In genomic region chr13:32408999-32409313, GRCh38 we compare ENCODE assay signal across 17 cellular contexts. TPM values are rescaled to one million over a fixed set of nuclear protein-coding genes. Genes with fewer than 3 reads are reported as not detected.
DNase-seq lines count a peak whose midpoint lies in the region; ATAC-seq, FAIRE-seq and TF ChIP-seq lines count a peak whose summit lies in the region.
"Had no signal": no experiment of that assay in that cellular context is flagged by ENCODE, and none has a peak within 500 bp of the region (broad histone marks: within the 10 kb centered on the region; RNA-seq: fewer than 3 reads in every experiment).

No MANE protein-coding gene starts in this region.

- no peak for TF ChIP-seq RAD21 in H1 (IDR thresholded peaks at IDR 0.05 in 1 of 2, conservative IDR thresholded peaks at IDR 0.05 in 1 of 2; ENCODE audit: low read depth in 2 of 2, low read length in 2 of 2)

- no peak overlapping the region for H2BK120ac ChIP-seq in H1 (replicated peaks; ENCODE audit: low read depth, low read length)

- H3K4ac ChIP-seq in H1 (replicated peaks; ENCODE audit: insufficient read length, low read depth, low read length): no peak overlapping the region

- TF ChIP-seq EP300 in H1 (IDR thresholded peaks at IDR 0.05; ENCODE audit: borderline replicate concordance in 1 of 2, low read depth in 2 of 2, low read length in 2 of 2): no peak

- no peaks in the 10 kb centered on the region for H3K79me2 ChIP-seq in H1 (ENCODE audit: control insufficient read depth in 1 of 2, insufficient read depth in 2 of 2, low read length in 2 of 2)
- no peaks in the 10 kb centered on the region for H3K79me2 ChIP-seq in mammary epithelial cell (ENCODE audit: insufficient read depth, low read length)

- BruUV-seq in mammary epithelial cell (replicated peaks; lab: Mats Ljungman, UMichigan): no TSS peak

- H3K4me3 Mint-ChIP-seq in stimulated activated effector memory CD8-positive, alpha-beta T cell treated with anti-CD3 and anti-CD28 coated beads, Interleukin-12 subunit alpha, Interleukin-12 subunit beta, amount 100 ng/mL, for 72 hours: no peak overlapping the region
- H3K4me3 Mint-ChIP-seq: natural killer cell treated with Interleukin-12 subunit alpha and Interleukin-12 subunit beta and Interleukin-15 and Interleukin-18, amount 100 ng/mL, for 72 hours had no signal

- H3K14ac ChIP-seq in H1 (ENCODE audit: insufficient read length): no peak overlapping the region

- dilution Hi-C loops in mammary epithelial cell (cut with HindIII; ENCODE audit: low sequenced_read_pairs): no loop called here

- peak overlapping the region in 1 of 2 experiments; percentile 89; a peak in 2 of 4 replicates for H3K4me2 ChIP-seq in H1 (ENCODE audit: insufficient read depth in 1 of 2, low read depth in 2 of 2, low read length in 2 of 2)
- no peak overlapping the region for H3K4me2 ChIP-seq in mammary epithelial cell (ENCODE audit: insufficient read depth, low read depth, low read length)

- H4K5ac ChIP-seq in H1 (ENCODE audit: insufficient read length, low read depth, low read length): no peak overlapping the region

- no peak overlapping the region for H2AK5ac ChIP-seq in H1 (ENCODE audit: low read depth, low read length)

- H2BK20ac ChIP-seq in H1 (ENCODE audit: low read length): no peak overlapping the region

- H3K9ac ChIP-seq in H1 (replicated peaks in 1 of 4; ENCODE audit: extremely low read depth in 1 of 4, low read depth in 3 of 4, low read length in 3 of 4) (no peak overlapping the region), mammary epithelial cell (ENCODE audit: insufficient read depth, low read length) (no peak overlapping the region)

- no peaks in the 10 kb centered on the region for H4K20me1 ChIP-seq in H1 (replicated peaks in 1 of 2; ENCODE audit: control insufficient read depth in 1 of 2, insufficient read depth in 2 of 2, low read length in 2 of 2)
- no peaks in the 10 kb centered on the region for H4K20me1 ChIP-seq in mammary epithelial cell (ENCODE audit: insufficient read depth, low read length)

- H3K4me3 ChIP-seq in H1 (ENCODE audit: extremely low read depth in 1 of 4, insufficient read depth in 2 of 4, low read depth in 3 of 4, low read length in 4 of 4) (peak overlapping the region in 2 of 4 experiments; percentile 10 to 62; a peak in 1 of 8 replicates), mammary epithelial cell (replicated peaks in 1 of 3; ENCODE audit: insufficient read depth in 1 of 3, low read depth in 2 of 3, low read length in 3 of 3) (no peak overlapping the region)
- H3K4me3 ChIP-seq: lung had no signal

- no peak overlapping the region for H3K23ac ChIP-seq in H1 (ENCODE audit: insufficient read length)

- peaks cover 0 to 7% (median 5%) of the 10 kb centered on the region in 4 experiments; a peak in 5 of 7 replicates for H3K4me1 ChIP-seq in H1 (replicated peaks in 1 of 4; ENCODE audit: control insufficient read depth in 3 of 4, insufficient read depth in 4 of 4, low read length in 3 of 4)
- H3K4me1 ChIP-seq in mammary epithelial cell (ENCODE audit: insufficient read depth, low read length): no peaks in the 10 kb centered on the region
- H3K4me1 ChIP-seq: gastrocnemius medialis had no signal

- H3K36me3 Mint-ChIP-seq in stimulated activated effector memory CD8-positive, alpha-beta T cell treated with anti-CD3 and anti-CD28 coated beads, Interleukin-12 subunit alpha, Interleukin-12 subunit beta, amount 100 ng/mL, for 72 hours: peaks cover 51% of the 10 kb centered on the region

- CTCF ChIA-PET in H1 (lab: Charles Lee; ENCODE audit: partially characterized antibody) (interaction anchor here (0.7 to 2.1 kb wide), 4 partner anchors 18 to 260 kb away, joined by 3 to 8 read pairs (median 5); no protein-coding TSS in a partner anchor), mammary epithelial cell (lab: Charles Lee; ENCODE audit: low non-redundant PET) (no interaction called here)

- H2BK15ac ChIP-seq in H1 (ENCODE audit: low read length): no peak overlapping the region

- no peak overlapping the region for H3K18ac ChIP-seq in H1 (ENCODE audit: extremely low read depth, low read length)

- no peak overlapping the region for H4K91ac ChIP-seq in H1 (replicated peaks; ENCODE audit: insufficient read length, low read length)

- peak overlapping the region; percentile 17; the same call in 1 of the 2 replicates for H2AFZ ChIP-seq in H1 (ENCODE audit: low read length)
- no peak overlapping the region for H2AFZ ChIP-seq in mammary epithelial cell (ENCODE audit: low read depth, low read length)

- H2BK12ac ChIP-seq in H1 (ENCODE audit: low read depth, low read length): no peak overlapping the region

- H3K27me3 ChIP-seq in H1 (replicated peaks in 1 of 4; ENCODE audit: control insufficient read depth in 3 of 4, extremely low read depth in 1 of 4, insufficient read depth in 3 of 4, low read length in 3 of 4): peaks cover 0 to 3% (median 0%) of the 10 kb centered on the region in 4 experiments; a peak in 6 of 7 replicates
- no peaks in the 10 kb centered on the region for H3K27me3 ChIP-seq in mammary epithelial cell (ENCODE audit: insufficient read depth, low read length)
- H3K27me3 ChIP-seq: gastrocnemius medialis had no signal

- TF ChIP-seq CTCF in H1 (IDR thresholded peaks at IDR 0.05; ENCODE audit: control extremely low read depth in 1 of 3, insufficient read depth in 1 of 3, low read depth in 1 of 3, low read length in 3 of 3) (no peak), mammary epithelial cell (conservative IDR thresholded peaks at IDR 0.05 in 1 of 2, IDR thresholded peaks at IDR 0.05 in 1 of 2; ENCODE audit: extremely low read depth in 1 of 2, insufficient read depth in 1 of 2, low read depth in 1 of 2, low read length in 2 of 2) (no peak)

- H3K23me2 ChIP-seq in H1 (ENCODE audit: low read depth, low read length): peaks cover 9% of the 10 kb centered on the region

- POLR2A ChIA-PET in H1 (lab: Charles Lee; ENCODE audit: partially characterized antibody): interaction anchor here (0.9 to 2.7 kb wide), 8 partner anchors 12 to 94 kb away, joined by 3 to 15 read pairs (median 5); partner anchors contain the start of genes BRCA2, N4BP2L1 and ZAR1L

- H3K9me3 Mint-ChIP-seq in stimulated activated effector memory CD8-positive, alpha-beta T cell treated with anti-CD3 and anti-CD28 coated beads, Interleukin-12 subunit alpha, Interleukin-12 subunit beta, amount 100 ng/mL, for 72 hours: no peaks in the 10 kb centered on the region
- H3K9me3 Mint-ChIP-seq: CD4-positive, alpha-beta T cell; H9; natural killer cell treated with Interleukin-12 subunit alpha and Interleukin-12 subunit beta and Interleukin-15 and Interleukin-18, amount 100 ng/mL, for 72 hours; T-helper 1 cell treated with Interleukin-12 subunit alpha and Interleukin-12 subunit beta and Interleukin-4 antibody, amounts not matched to agents 30 μg/mL and 1 μg/mL, for 36 hours had no signal

- FAIRE-seq in H1 (lab: Jason Lieb, UNC): no peak

- no peaks in the 10 kb centered on the region for H3K79me1 ChIP-seq in H1 (ENCODE audit: low read depth, low read length)

- no peak for ATAC-seq in stimulated activated effector memory CD8-positive, alpha-beta T cell treated with anti-CD3 and anti-CD28 coated beads, Interleukin-12 subunit alpha, Interleukin-12 subunit beta, amount 100 ng/mL, for 72 hours
- ATAC-seq in GM18519 (IDR thresholded peaks at IDR 0.05; ENCODE audit: low FRiP score, unreplicated experiment): no peak
- ATAC-seq: natural killer cell treated with Interleukin-12 subunit alpha and Interleukin-12 subunit beta and Interleukin-15 and Interleukin-18, amount 100 ng/mL, for 72 hours had no signal

- DNase-seq in NCI-H2227 (lab: John Stamatoyannopoulos, UW; ENCODE audit: unreplicated experiment) (peak; percentile 0), NCI-H2227 treated with DMSO at 0.1 percent for 48 hours (lab: John Stamatoyannopoulos, UW) (no peak), NCI-H69 (lab: John Stamatoyannopoulos, UW) (peak; percentile 80), H1 (ENCODE audit: low read depth in 1 of 2, low spot score in 2 of 2) (no peak), dedifferentiated amniotic fluid mesenchymal stem cell (ENCODE audit: extremely low spot score) (no peak), mammary epithelial cell (no peak)
- DNase-seq in stimulated activated effector memory CD8-positive, alpha-beta T cell treated with anti-CD3 and anti-CD28 coated beads, Interleukin-12 subunit alpha, Interleukin-12 subunit beta, amount 100 ng/mL, for 72 hours (ENCODE audit: low spot score in 2 of 2): no peak
- DNase-seq: activated CD4-positive, CD25-positive, alpha-beta regulatory T cell treated with anti-CD3 and anti-CD28 coated beads, Interleukin-2, amount 50 U/mL, for 72 hours; activated gamma-delta T cell treated with Interleukin-2 at 50 U/mL for 16 hours; CD4-positive, alpha-beta T cell; Karpas-422 had no signal

- H3K4me1 Mint-ChIP-seq in stimulated activated effector memory CD8-positive, alpha-beta T cell treated with anti-CD3 and anti-CD28 coated beads, Interleukin-12 subunit alpha, Interleukin-12 subunit beta, amount 100 ng/mL, for 72 hours: peaks cover 25% of the 10 kb centered on the region

- H3K9me3 ChIP-seq in H1 (ENCODE audit: insufficient read depth in 2 of 2, low read depth in 1 of 2, low read length in 1 of 2): no peaks in the 10 kb centered on the region
- no peaks in the 10 kb centered on the region for H3K9me3 ChIP-seq in mammary epithelial cell (replicated peaks; ENCODE audit: insufficient read depth, low read length)
- H3K9me3 ChIP-seq: gastrocnemius medialis had no signal

- H3K27ac Mint-ChIP-seq in stimulated activated effector memory CD8-positive, alpha-beta T cell treated with anti-CD3 and anti-CD28 coated beads, Interleukin-12 subunit alpha, Interleukin-12 subunit beta, amount 100 ng/mL, for 72 hours: peak overlapping the region; percentile 69

- intact Hi-C loops in mammary epithelial cell (cut with micrococcal nuclease): no loop called here

- in situ Hi-C loops in mammary epithelial cell (cut with MboI; ENCODE audit: low sequenced_read_pairs in 2 of 2): no loop called here

- H3K56ac ChIP-seq in H1 (replicated peaks; ENCODE audit: insufficient read length, low read depth, low read length): no peak overlapping the region

- H3K36me3 ChIP-seq in H1 (ENCODE audit: control insufficient read depth in 2 of 4, insufficient read depth in 4 of 4, low read length in 3 of 4): no peaks in the 10 kb centered on the region
- H3K36me3 ChIP-seq in mammary epithelial cell (ENCODE audit: insufficient read depth, low read length): no peaks in the 10 kb centered on the region

- TF ChIP-seq POLR2A in H1 (IDR thresholded peaks at IDR 0.05; ENCODE audit: control extremely low read depth in 1 of 2, low read depth in 2 of 2, low read length in 2 of 2): no peak

- 84% methylated on average over 6 of the region's 6 CpGs; no CpG with 5 or more reads in 1 of the 2 experiments for WGBS in H1 (ENCODE audit: extremely low coverage in 1 of 2, insufficient coverage in 1 of 2, insufficient read length in 1 of 2, insufficient replicate concordance in 2 of 2, low coverage in 1 of 2, low lambda C conversion rate in 2 of 2, missing lambda C conversion rate in 1 of 2), 2 experiments
- WGBS in mammary epithelial cell (ENCODE audit: low coverage, missing lambda C conversion rate): 84% methylated on average over 6 of the region's 6 CpGs

- no peak overlapping the region for H3K27ac ChIP-seq in H1 (ENCODE audit: low read depth, low read length)
- no peak overlapping the region for H3K27ac ChIP-seq in mammary epithelial cell (ENCODE audit: insufficient read depth, low read depth, low read length)

- H2BK5ac ChIP-seq in H1 (ENCODE audit: low read depth, low read length): no peak overlapping the region

- H4K8ac ChIP-seq in H1 (ENCODE audit: extremely low read depth, insufficient read depth, low read length): no peak overlapping the region

RNA-seq across cellular contexts. Expression of gene N4BP2L1, which starts 19.0 kb away (rescaled TPM):
- 3.1 and 3.7 TPM in 2 replicates for total RNA-seq in H1 (2021; fragmentation: NEBNext Ultra II Directional; extraction: Animal tissue kit (Norgen Biotek cat#: 25700))
- polyA plus RNA-seq in H1 (2011; rRNA removed): 1.3 and 1.9 TPM in 2 replicates
- polyA plus RNA-seq in H1 (2011; cell fraction: cytosol; rRNA removed): 3.0 TPM
- 1.6 TPM for polyA plus RNA-seq in H1 (2011; cell fraction: nucleus; rRNA removed)
- polyA plus RNA-seq in H1 (2012, experiment 1 of 2): 1.5 to 2.5 TPM (median 2.3 TPM) in 4 replicates
- 2.0 TPM for polyA plus RNA-seq in H1 (2012, experiment 2 of 2)
- 2.2 TPM for polyA plus RNA-seq in H1 (2013, experiment 1 of 2)
- 2.0 TPM for polyA plus RNA-seq in H1 (2013, experiment 2 of 2)
- polyA minus RNA-seq in H1 (2011; rRNA and poly(A)+ RNA removed): 1.2 and 1.4 TPM in 2 replicates
- polyA minus RNA-seq in H1 (2011; cell fraction: cytosol; rRNA and poly(A)+ RNA removed): 0.95 TPM
- polyA minus RNA-seq in H1 (2011; cell fraction: nucleus; rRNA and poly(A)+ RNA removed): 1.9 TPM
- total RNA-seq in mammary epithelial cell: 1 to 10 TPM; 1.3 to 3.7 TPM
- 0.25 TPM for polyA plus RNA-seq in mammary epithelial cell
- polyA minus RNA-seq in mammary epithelial cell: not detected

Comparison
In these comparisons a context has a peak if more than half of its experiments do, and no peak if none do; other contexts are left out.
1. DNase-seq: peak in NCI-H2227 (single experiment) and NCI-H69 (single experiment); none in NCI-H2227 treated with DMSO at 0.1 percent for 48 hours (single experiment), H1 (0 of 2), stimulated activated effector memory CD8-positive, alpha-beta T cell treated with anti-CD3 and anti-CD28 coated beads, Interleukin-12 subunit alpha, Interleukin-12 subunit beta, amount 100 ng/mL, for 72 hours (0 of 2), dedifferentiated amniotic fluid mesenchymal stem cell (single experiment) and mammary epithelial cell (single experiment).